In the genomic region with DNA sequence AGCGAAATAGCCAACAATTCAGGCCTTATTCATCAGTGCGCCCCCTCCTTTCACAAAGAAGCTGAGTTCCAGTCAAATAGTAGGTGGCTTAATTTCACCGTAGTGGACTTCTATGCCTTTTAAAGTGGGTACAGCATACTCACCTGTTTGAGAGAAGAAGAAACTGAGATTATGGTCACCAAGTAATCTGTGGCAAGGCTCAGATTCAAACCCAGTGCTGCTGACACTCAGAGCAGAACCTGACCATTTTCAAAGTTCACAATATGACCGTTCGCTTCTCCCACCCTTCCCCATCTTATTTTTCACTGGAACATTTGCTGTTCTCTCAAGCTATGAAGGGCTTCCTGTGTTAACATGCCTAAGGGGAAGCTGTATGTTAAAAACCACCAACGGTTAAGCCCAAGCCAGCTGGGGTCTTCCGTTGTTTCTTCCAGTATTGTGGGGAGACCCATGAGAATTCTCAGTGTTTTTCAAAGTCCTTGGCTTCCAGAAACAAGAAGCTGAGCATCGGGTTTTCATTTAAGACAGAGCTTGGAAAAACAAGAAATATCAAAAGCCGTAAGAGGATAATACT, we compare ENCODE assay signal across 9 cellular contexts. TPM values are rescaled to one million over a fixed set of nuclear protein-coding genes. Genes with fewer than 3 reads are reported as not detected.
DNase-seq lines count a peak whose midpoint lies in the region; ATAC-seq lines count a peak whose summit lies in the region.
"Had no signal": no experiment of that assay in that cellular context is flagged by ENCODE, and none has a peak within 500 bp of the region (broad histone marks: within the 10 kb centered on the region; RNA-seq: fewer than 3 reads in every experiment).

No MANE protein-coding gene starts in this region.

- POLR2A ChIA-PET in CD8-positive, alpha-beta memory T cell (lab: Charles Lee) = interaction anchor here (0.5 to 2.3 kb wide), 3 partner anchors 118 to 355 kb away, joined by 4 to 21 read pairs (median 4); a partner anchor contains a TSS

- peak overlapping the region; percentile 2 for H3K4me3 ChIP-seq in CD8-positive, alpha-beta memory T cell (ENCODE audit: low read length)

- H3K4me1 ChIP-seq in CD8-positive, alpha-beta memory T cell (ENCODE audit: insufficient read depth, low read length) = peaks cover 35% of the 10 kb centered on the region

- H3K27ac Mint-ChIP-seq in CD8-positive, alpha-beta memory T cell = peak overlapping the region; percentile 89 to 97 (median 92)
- H3K27ac Mint-ChIP-seq in activated naive CD8-positive, alpha-beta T cell treated with anti-CD3 and anti-CD28 coated beads, Interleukin-2, amount 50 U/mL, for 24 hours = peak overlapping the region; percentile 99

- no peaks in the 10 kb centered on the region for H3K27me3 ChIP-seq in CD8-positive, alpha-beta memory T cell (ENCODE audit: insufficient read depth, low read length, poor library complexity, severe bottlenecking)

- peak overlapping the region; percentile 25 for H3K27ac ChIP-seq in CD8-positive, alpha-beta memory T cell (ENCODE audit: low read depth, low read length)

- no peaks in the 10 kb centered on the region for H3K36me3 ChIP-seq in CD8-positive, alpha-beta memory T cell (ENCODE audit: insufficient read depth, low read length)

- no peaks in the 10 kb centered on the region for H3K27me3 Mint-ChIP-seq in CD8-positive, alpha-beta memory T cell
- H3K27me3 Mint-ChIP-seq in activated naive CD8-positive, alpha-beta T cell treated with anti-CD3 and anti-CD28 coated beads, Interleukin-2, amount 50 U/mL, for 24 hours = no peaks in the 10 kb centered on the region

- CTCF ChIA-PET in CD8-positive, alpha-beta memory T cell (lab: Charles Lee) = interaction anchor here (0.9 to 3.4 kb wide), 5 partner anchors 56 to 146 kb away, joined by 3 to 11 read pairs (median 5); no protein-coding TSS in a partner anchor

- peak overlapping the region; percentile 51 to 71 (median 63) for H3K4me3 Mint-ChIP-seq in CD8-positive, alpha-beta memory T cell
- H3K4me3 Mint-ChIP-seq in activated naive CD8-positive, alpha-beta T cell treated with anti-CD3 and anti-CD28 coated beads, Interleukin-2, amount 50 U/mL, for 24 hours = peak overlapping the region; percentile 69

- peaks cover 39 to 48% (median 45%) of the 10 kb centered on the region in 3 donors for H3K4me1 Mint-ChIP-seq in CD8-positive, alpha-beta memory T cell
- peaks cover 60% of the 10 kb centered on the region for H3K4me1 Mint-ChIP-seq in activated naive CD8-positive, alpha-beta T cell treated with anti-CD3 and anti-CD28 coated beads, Interleukin-2, amount 50 U/mL, for 24 hours

- peaks cover 0 to 7% (median 6%) of the 10 kb centered on the region in 3 donors for H3K36me3 Mint-ChIP-seq in CD8-positive, alpha-beta memory T cell
- peaks cover 5% of the 10 kb centered on the region for H3K36me3 Mint-ChIP-seq in activated naive CD8-positive, alpha-beta T cell treated with anti-CD3 and anti-CD28 coated beads, Interleukin-2, amount 50 U/mL, for 24 hours (ENCODE audit: low read depth)

- DNase-seq in CD8-positive, alpha-beta memory T cell = no peak
- DNase-seq in activated naive CD8-positive, alpha-beta T cell treated with anti-CD3 and anti-CD28 coated beads, Interleukin-2, amount 50 U/mL, for 24 hours = no peak
- DNase-seq in NCI-H1694 (lab: John Stamatoyannopoulos, UW) = no peak
- DNase-seq in NCI-H510A (lab: John Stamatoyannopoulos, UW) = no peak
- no peak for DNase-seq in stimulated activated naive CD4-positive, alpha-beta T cell (lab: John Stamatoyannopoulos, UW)
- DNase-seq: SHP77 treated with DMSO at 0.1 percent for 48 hours had no signal

- no peaks in the 10 kb centered on the region for H3K9me3 Mint-ChIP-seq in CD8-positive, alpha-beta memory T cell
- H3K9me3 Mint-ChIP-seq in activated naive CD8-positive, alpha-beta T cell treated with anti-CD3 and anti-CD28 coated beads, Interleukin-2, amount 50 U/mL, for 24 hours = no peaks in the 10 kb centered on the region

- ATAC-seq in GM21360 (IDR thresholded peaks at IDR 0.05; ENCODE audit: unreplicated experiment) (peak; percentile 4), HG03521 (IDR thresholded peaks at IDR 0.05; ENCODE audit: unreplicated experiment) (peak; percentile 3), GM19452 (IDR thresholded peaks at IDR 0.05; ENCODE audit: unreplicated experiment) (no peak)
- ATAC-seq in activated naive CD8-positive, alpha-beta T cell treated with anti-CD3 and anti-CD28 coated beads, Interleukin-2, amount 50 U/mL, for 24 hours = no peak

- H3K9me3 ChIP-seq in CD8-positive, alpha-beta memory T cell (ENCODE audit: low read length) = no peaks in the 10 kb centered on the region

RNA-seq across cellular contexts. Expression of a gene that starts 6.1 kb away (rescaled TPM):
- 100 to 1,000 TPM; 399 to 400 TPM for total RNA-seq in CD8-positive, alpha-beta memory T cell
- polyA plus RNA-seq in CD8-positive, alpha-beta memory T cell = 305 TPM

Comparison
In these comparisons a context has a peak if more than half of its experiments do, and no peak if none do; other contexts are left out.
1. ATAC-seq: peak in GM21360 (single experiment) and HG03521 (single experiment); none in activated naive CD8-positive, alpha-beta T cell treated with anti-CD3 and anti-CD28 coated beads, Interleukin-2, amount 50 U/mL, for 24 hours (single experiment) and GM19452 (single experiment).